In genomic region chr2:3433339-3433699, GRCh38 we compare ENCODE assay signal across 19 cellular contexts. TPM values are rescaled to one million over a fixed set of nuclear protein-coding genes. Genes with fewer than 3 reads are reported as not detected.
DNase-seq lines count a peak whose midpoint lies in the region; ATAC-seq and TF ChIP-seq lines count a peak whose summit lies in the region.
"Had no signal": no experiment of that assay in that cellular context is flagged by ENCODE, and none has a peak within 500 bp of the region (broad histone marks: within the 10 kb centered on the region; RNA-seq: fewer than 3 reads in every experiment).

No MANE protein-coding gene starts in this region.

- peak; percentile 56 for ATAC-seq in GM23338
- ATAC-seq in left lobe of liver: no peak
- no peak for ATAC-seq in CD8-positive, alpha-beta T cell
- ATAC-seq: activated CD4-positive, alpha-beta T cell treated with anti-CD3 and anti-CD28 coated beads for 36 hours; stimulated activated memory B cell treated with anti-CD40 and anti-IgM and Interleukin-4, amounts not matched to agents 10 μg/mL and 1 μg/mL and 100 μg/mL, for 72 hours had no signal

- POLR2A ChIA-PET in activated CD4-positive, alpha-beta memory T cell treated with anti-CD3 and anti-CD28 coated beads for 36 hours (lab: Charles Lee): interaction anchor here (1.5 kb wide), 1 partner anchor 9 kb away, joined by 3 read pairs; no protein-coding TSS in a partner anchor
- POLR2A ChIA-PET in CD8-positive, alpha-beta T cell (lab: Charles Lee): no interaction called here

- H2BK12ac ChIP-seq in trophoblast cell (ENCODE audit: low read length): no peak overlapping the region

- H4K91ac ChIP-seq in trophoblast cell (ENCODE audit: low read depth, low read length): no peak overlapping the region

- TF ChIP-seq POLR2A in spleen (IDR thresholded peaks at IDR 0.05): no peak

- H3K36me3 ChIP-seq in GM23338 (ENCODE audit: insufficient read depth): no peaks in the 10 kb centered on the region; the same call in 1 of the 2 replicates
- peaks cover 19 to 22% of the 10 kb centered on the region in 2 experiments for H3K36me3 ChIP-seq in trophoblast cell (ENCODE audit: control insufficient read depth in 1 of 2, insufficient read depth in 2 of 2, low read length in 2 of 2)
- H3K36me3 ChIP-seq in spleen: peaks cover 0 to 78% (median 31%) of the 10 kb centered on the region in 6 donors
- peaks cover 7% of the 10 kb centered on the region for H3K36me3 ChIP-seq in CD8-positive, alpha-beta T cell (ENCODE audit: insufficient read depth, low read length)

- no peak overlapping the region for H3K27ac Mint-ChIP-seq in GM23338
- H3K27ac Mint-ChIP-seq in activated CD4-positive, alpha-beta memory T cell treated with anti-CD3 and anti-CD28 coated beads for 36 hours: no peak overlapping the region
- no peak overlapping the region for H3K27ac Mint-ChIP-seq in CD8-positive, alpha-beta T cell
- H3K27ac Mint-ChIP-seq: activated CD4-positive, alpha-beta T cell treated with anti-CD3 and anti-CD28 coated beads for 36 hours; activated T-helper 2 cell treated with anti-CD3 and anti-CD28 coated beads, Interferon-gamma antibody, Interleukin-2, Interleukin-4, amounts not matched to agents 10 μg/mL and 5 μg/mL and 100 μg/mL, durations not matched to agents 14 hours and 24 hours and 36 hours; stimulated activated memory B cell treated with anti-CD40 and anti-IgM and Interleukin-4, amounts not matched to agents 10 μg/mL and 1 μg/mL and 100 μg/mL, for 72 hours had no signal

- H4K20me1 ChIP-seq in GM23338 (replicated peaks; ENCODE audit: insufficient read depth): no peaks in the 10 kb centered on the region; the same call in 1 of the 2 replicates

- no peak overlapping the region for H3K4me3 ChIP-seq in GM23338
- no peak overlapping the region for H3K4me3 ChIP-seq in trophoblast cell (ENCODE audit: low read depth, low read length)
- no peak overlapping the region for H3K4me3 ChIP-seq in spleen
- no peak overlapping the region for H3K4me3 ChIP-seq in CD8-positive, alpha-beta T cell (ENCODE audit: low read depth, low read length)
- H3K4me3 ChIP-seq: lung, pancreas, tibial artery had no signal

- H3K27me3 ChIP-seq in GM23338 (ENCODE audit: insufficient read depth) (no peaks in the 10 kb centered on the region), trophoblast cell (ENCODE audit: insufficient read depth, low read length) (no peaks in the 10 kb centered on the region), spleen (replicated peaks in 1 of 7) (no peaks in the 10 kb centered on the region)
- H3K27me3 ChIP-seq in CD8-positive, alpha-beta T cell (ENCODE audit: insufficient read depth, low read length): no peaks in the 10 kb centered on the region
- H3K27me3 ChIP-seq: pancreas, tibial artery had no signal

- no peak overlapping the region for H2AK5ac ChIP-seq in trophoblast cell (ENCODE audit: low read length)

- H2BK120ac ChIP-seq in trophoblast cell (ENCODE audit: insufficient read depth, low read length, poor library complexity): no peak overlapping the region

- no peak overlapping the region for H2BK5ac ChIP-seq in trophoblast cell (ENCODE audit: low read depth, low read length, poor library complexity)

- no peak overlapping the region for H4K12ac ChIP-seq in trophoblast cell (ENCODE audit: low read depth, low read length)

- H3K4me1 ChIP-seq in GM23338 (ENCODE audit: insufficient read depth): no peaks in the 10 kb centered on the region
- no peaks in the 10 kb centered on the region for H3K4me1 ChIP-seq in trophoblast cell (ENCODE audit: control insufficient read depth in 1 of 2, insufficient read depth in 2 of 2, low read length in 2 of 2)
- peaks cover 0 to 4% (median 0%) of the 10 kb centered on the region in 6 donors for H3K4me1 ChIP-seq in spleen
- no peaks in the 10 kb centered on the region for H3K4me1 ChIP-seq in CD8-positive, alpha-beta T cell (ENCODE audit: insufficient read depth, low read length)
- H3K4me1 ChIP-seq: pancreas, tibial artery had no signal

- H2AFZ ChIP-seq in GM23338: no peak overlapping the region
- H2AFZ ChIP-seq in trophoblast cell (ENCODE audit: insufficient read depth, low read length, poor library complexity): no peak overlapping the region

- no peak for TF ChIP-seq CTCF in GM23338 (conservative IDR thresholded peaks at IDR 0.05; ENCODE audit: low read depth in 2 of 2)
- no peak for TF ChIP-seq CTCF in spleen (IDR thresholded peaks at IDR 0.05 in 8 of 11, conservative IDR thresholded peaks at IDR 0.05 in 3 of 11)
- TF ChIP-seq CTCF in CD8-positive, alpha-beta T cell (IDR thresholded peaks at IDR 0.05): no peak

- peaks cover 15% of the 10 kb centered on the region for H3K4me1 Mint-ChIP-seq in GM23338
- H3K4me1 Mint-ChIP-seq in activated CD4-positive, alpha-beta memory T cell treated with anti-CD3 and anti-CD28 coated beads for 36 hours (ENCODE audit: low read depth): no peaks in the 10 kb centered on the region
- H3K4me1 Mint-ChIP-seq in CD8-positive, alpha-beta T cell (ENCODE audit: low read depth): no peaks in the 10 kb centered on the region
- H3K4me1 Mint-ChIP-seq: activated CD4-positive, alpha-beta T cell treated with anti-CD3 and anti-CD28 coated beads for 36 hours; stimulated activated memory B cell treated with anti-CD40 and anti-IgM and Interleukin-4, amounts not matched to agents 10 μg/mL and 1 μg/mL and 100 μg/mL, for 72 hours had no signal

- H4K8ac ChIP-seq in trophoblast cell (ENCODE audit: low read depth, low read length): no peak overlapping the region

- H3K4me2 ChIP-seq in GM23338: no peak overlapping the region
- no peak overlapping the region for H3K4me2 ChIP-seq in trophoblast cell (ENCODE audit: low read length)

- CTCF ChIA-PET in activated CD4-positive, alpha-beta memory T cell treated with anti-CD3 and anti-CD28 coated beads for 36 hours (lab: Charles Lee): interaction anchor here (1.2 to 3.2 kb wide), 2 partner anchors 10 to 29 kb away, joined by 3 to 24 read pairs; no protein-coding TSS in a partner anchor
- CTCF ChIA-PET in CD8-positive, alpha-beta T cell (lab: Charles Lee): interaction anchor here (0.9 to 3.1 kb wide), 3 partner anchors 10 to 29 kb away, joined by 3 to 26 read pairs (median 5); no protein-coding TSS in a partner anchor

- H3K18ac ChIP-seq in trophoblast cell (ENCODE audit: low read length): no peak overlapping the region

- DNase-seq in GM23338 (ENCODE audit: low spot score) (no peak), NCI-H510A treated with DMSO at 0.1 percent for 48 hours (lab: John Stamatoyannopoulos, UW) (peak; percentile 87), foreskin melanocyte (peak; percentile 22), trophoblast cell (no peak), spleen (no peak), left lobe of liver (ENCODE audit: low spot score) (no peak)
- DNase-seq in activated CD4-positive, alpha-beta memory T cell treated with anti-CD3 and anti-CD28 coated beads for 36 hours: no peak
- no peak for DNase-seq in CD8-positive, alpha-beta T cell
- DNase-seq: activated CD4-positive, alpha-beta T cell treated with anti-CD3 and anti-CD28 coated beads for 36 hours; cortex of kidney; HCEC 1CT; immature natural killer cell; MV-4-11; NCI-H2029; pancreas; tibial artery had no signal

- H3K9me3 Mint-ChIP-seq in GM23338: no peaks in the 10 kb centered on the region
- H3K9me3 Mint-ChIP-seq in activated CD4-positive, alpha-beta memory T cell treated with anti-CD3 and anti-CD28 coated beads for 36 hours: no peaks in the 10 kb centered on the region
- no peaks in the 10 kb centered on the region for H3K9me3 Mint-ChIP-seq in CD8-positive, alpha-beta T cell
- H3K9me3 Mint-ChIP-seq: activated T-helper 2 cell treated with anti-CD3 and anti-CD28 coated beads, Interferon-gamma antibody, Interleukin-2, Interleukin-4, amounts not matched to agents 10 μg/mL and 5 μg/mL and 100 μg/mL, durations not matched to agents 14 hours and 24 hours and 36 hours; immature natural killer cell; stimulated activated memory B cell treated with anti-CD40 and anti-IgM and Interleukin-4, amounts not matched to agents 10 μg/mL and 1 μg/mL and 100 μg/mL, for 72 hours had no signal

- H3F3A ChIP-seq in GM23338 (replicated peaks; ENCODE audit: low read depth): no peaks in the 10 kb centered on the region

- H3K4ac ChIP-seq in trophoblast cell (ENCODE audit: low read depth, low read length): no peak overlapping the region

- intact Hi-C loops in spleen (cut with DNase I; ENCODE audit: low total_unique reads): no loop called here
- intact Hi-C loops in activated CD4-positive, alpha-beta memory T cell treated with anti-CD3 and anti-CD28 coated beads for 36 hours (cut with micrococcal nuclease): no loop called here
- intact Hi-C loops in CD8-positive, alpha-beta T cell (cut with DNase I, micrococcal nuclease): no loop called here

- H3K79me1 ChIP-seq in trophoblast cell (ENCODE audit: low read length): no peaks in the 10 kb centered on the region

- no peaks in the 10 kb centered on the region for H3K9me2 ChIP-seq in GM23338 (ENCODE audit: insufficient read depth)

- H3K14ac ChIP-seq in trophoblast cell (ENCODE audit: low read length): no peak overlapping the region

- H3K9ac ChIP-seq in trophoblast cell (ENCODE audit: low read length): peak overlapping the region; percentile 80

- H3K27ac ChIP-seq in GM23338 (ENCODE audit: low read depth): 0 out of 2 replicates have a peak overlapping the region, but pooled peaks have one; percentile 26
- H3K27ac ChIP-seq in trophoblast cell (ENCODE audit: low read depth, low read length): no peak overlapping the region
- peak overlapping the region in 3 of 8 donors; percentile 4 to 31 (median 12) for H3K27ac ChIP-seq in spleen
- no peak overlapping the region for H3K27ac ChIP-seq in CD8-positive, alpha-beta T cell (ENCODE audit: low read depth, low read length)
- H3K27ac ChIP-seq: pancreas, tibial artery had no signal

- peaks cover 7% of the 10 kb centered on the region; the same call in 2 of the 3 replicates for H3K36me3 Mint-ChIP-seq in GM23338 (ENCODE audit: low read depth)
- peaks cover 24% of the 10 kb centered on the region for H3K36me3 Mint-ChIP-seq in activated CD4-positive, alpha-beta memory T cell treated with anti-CD3 and anti-CD28 coated beads for 36 hours
- H3K36me3 Mint-ChIP-seq in CD8-positive, alpha-beta T cell: peaks cover 59% of the 10 kb centered on the region

- H3K9me3 ChIP-seq in trophoblast cell (ENCODE audit: insufficient read depth, low read depth, low read length) (no peaks in the 10 kb centered on the region), spleen (no peaks in the 10 kb centered on the region)
- no peaks in the 10 kb centered on the region for H3K9me3 ChIP-seq in CD8-positive, alpha-beta T cell (ENCODE audit: low read length)
- H3K9me3 ChIP-seq: pancreas, tibial artery had no signal

- H3K27me3 Mint-ChIP-seq in GM23338 (ENCODE audit: insufficient read depth, low read depth, poor library complexity): no peaks in the 10 kb centered on the region
- no peaks in the 10 kb centered on the region for H3K27me3 Mint-ChIP-seq in activated CD4-positive, alpha-beta memory T cell treated with anti-CD3 and anti-CD28 coated beads for 36 hours
- no peaks in the 10 kb centered on the region for H3K27me3 Mint-ChIP-seq in CD8-positive, alpha-beta T cell (ENCODE audit: low read depth)
- H3K27me3 Mint-ChIP-seq: activated CD4-positive, alpha-beta T cell treated with anti-CD3 and anti-CD28 coated beads for 36 hours; stimulated activated memory B cell treated with anti-CD40 and anti-IgM and Interleukin-4, amounts not matched to agents 10 μg/mL and 1 μg/mL and 100 μg/mL, for 72 hours had no signal

- no peak overlapping the region for H3K4me3 Mint-ChIP-seq in GM23338
- H3K4me3 Mint-ChIP-seq in activated CD4-positive, alpha-beta memory T cell treated with anti-CD3 and anti-CD28 coated beads for 36 hours: no peak overlapping the region
- no peak overlapping the region for H3K4me3 Mint-ChIP-seq in CD8-positive, alpha-beta T cell
- H3K4me3 Mint-ChIP-seq: activated CD4-positive, alpha-beta T cell treated with anti-CD3 and anti-CD28 coated beads for 36 hours; immature natural killer cell; stimulated activated memory B cell treated with anti-CD40 and anti-IgM and Interleukin-4, amounts not matched to agents 10 μg/mL and 1 μg/mL and 100 μg/mL, for 72 hours had no signal

- WGBS in trophoblast cell (ENCODE audit: extremely low coverage, insufficient coverage, insufficient read length): no CpG with 5 or more reads among the region's 8 CpGs
- WGBS in spleen, 5 donors: 88 to 97% (median 91%) methylated on average over 8 of the region's 8 CpGs

- H3K79me2 ChIP-seq in GM23338 (replicated peaks; ENCODE audit: insufficient read depth) (no peaks in the 10 kb centered on the region), trophoblast cell (ENCODE audit: control insufficient read depth, insufficient read depth, low read length, poor library complexity) (no peaks in the 10 kb centered on the region)

- peak overlapping the region; percentile 98 for H3K23ac ChIP-seq in trophoblast cell (ENCODE audit: low read length)

RNA-seq across cellular contexts. Expression of gene TRAPPC12, which starts 53.8 kb away (rescaled TPM):
- total RNA-seq in GM23338 (2014; rRNA removed; shearing (Covaris generic)): 50.8 and 57.7 TPM in 2 replicates
- polyA plus RNA-seq in GM23338 (2016; fragmentation: Nextera tagmentation; extraction: Ambion mirVana) (48.9 and 54.9 TPM in 2 replicates), spleen (100 to 1,000 TPM in 1 of 3 donors, 10 to 100 TPM in 2; 72.3 to 111 (median 76.7) TPM)
- polyA plus RNA-seq in trophoblast cell (2013): 32.2 and 35.8 TPM in 2 replicates
- total RNA-seq in spleen (100 to 1,000 TPM in 3 of 7 donors, 10 to 100 TPM in 4; 70.2 to 132 (median 97.3) TPM), left lobe of liver (51.9 TPM)
- total RNA-seq in activated CD4-positive, alpha-beta memory T cell treated with anti-CD3 and anti-CD28 coated beads for 36 hours: 10 to 100 TPM; 61.4 to 64.3 TPM
- total RNA-seq in CD8-positive, alpha-beta T cell: 10 to 100 TPM; 33.3 to 35.1 TPM

RNA-seq across cellular contexts. Expression of gene EIPR1, which starts 55.7 kb away (rescaled TPM):
- total RNA-seq in GM23338 (2014; rRNA removed; shearing (Covaris generic)): 40.5 and 46.3 TPM in 2 replicates
- polyA plus RNA-seq in GM23338 (2016; fragmentation: Nextera tagmentation; extraction: Ambion mirVana): 17.0 and 17.4 TPM in 2 replicates
- polyA plus RNA-seq in trophoblast cell (2013): 13.9 and 14.1 TPM in 2 replicates
- total RNA-seq in spleen: 10 to 100 TPM; 16.1 to 60.1 (median 35.6) TPM
- polyA plus RNA-seq in spleen: 10 to 100 TPM; 17.0 to 25.7 (median 23.4) TPM
- 10 to 100 TPM; 38.2 to 40.5 TPM for total RNA-seq in activated CD4-positive, alpha-beta memory T cell treated with anti-CD3 and anti-CD28 coated beads for 36 hours
- 10.9 TPM for total RNA-seq in left lobe of liver
- 1 to 10 TPM; 7.1 to 9.7 TPM for total RNA-seq in CD8-positive, alpha-beta T cell

Comparison
In these comparisons a context has a peak if more than half of its experiments do, and no peak if none do; other contexts are left out.
1. DNase-seq: peak in NCI-H510A treated with DMSO at 0.1 percent for 48 hours (single experiment) and foreskin melanocyte (single experiment); none in GM23338 (single experiment), trophoblast cell (0 of 2), spleen (single experiment), activated CD4-positive, alpha-beta memory T cell treated with anti-CD3 and anti-CD28 coated beads for 36 hours (single experiment), left lobe of liver (single experiment) and CD8-positive, alpha-beta T cell (0 of 7).